8 cellular contexts compared by ENCODE assay signal in genomic region chr1:65068202-65069011, GRCh38.
DNase-seq lines count a peak whose midpoint lies in the region; ATAC-seq and TF ChIP-seq lines count a peak whose summit lies in the region.

No MANE protein-coding gene starts in this region.

- peak overlapping the region; percentile 98 to 100 (median 99) for H3K27ac ChIP-seq in thyroid gland

- peak; percentile 21 for TF ChIP-seq CTCF in chondrocyte (IDR thresholded peaks at IDR 0.05)
- TF ChIP-seq CTCF in thyroid gland (IDR thresholded peaks at IDR 0.05) = no peak

- peak; percentile 17 for DNase-seq in NCI-H146 (lab: John Stamatoyannopoulos, UW)
- no peak for DNase-seq in NCI-H146 treated with DMSO at 0.1 percent for 48 hours (lab: John Stamatoyannopoulos, UW; ENCODE audit: unreplicated experiment)
- DNase-seq in chondrocyte (ENCODE audit: low spot score) = no peak
- peak; percentile 71 for DNase-seq in medulla oblongata (ENCODE audit: extremely low spot score)
- DNase-seq in thyroid gland = peak; percentile 18 to 23
- no peak for DNase-seq in SK-N-DZ (ENCODE audit: low spot score)

- H3K9me3 ChIP-seq in thyroid gland = no peaks in the 10 kb centered on the region

- H3K4me3 ChIP-seq in thyroid gland (replicated peaks in 1 of 3) = peak overlapping the region; percentile 42 to 88 (median 77)

- no peaks in the 10 kb centered on the region for H3K9me3 Mint-ChIP-seq in chondrocyte (ENCODE audit: low read depth)

- peak; percentile 9 for ATAC-seq in HG02610 (IDR thresholded peaks at IDR 0.05; ENCODE audit: unreplicated experiment)

- peaks cover 13 to 20% of the 10 kb centered on the region in 2 donors for H3K4me1 ChIP-seq in thyroid gland

- no peaks in the 10 kb centered on the region for H3K36me3 Mint-ChIP-seq in chondrocyte (ENCODE audit: low read depth)

- H3K36me3 ChIP-seq in thyroid gland = no peaks in the 10 kb centered on the region

- H3K27me3 ChIP-seq in thyroid gland = no peaks in the 10 kb centered on the region

- peak overlapping the region; percentile 81 for H3K4me3 Mint-ChIP-seq in chondrocyte (ENCODE audit: unreplicated experiment)

- peaks cover 9% of the 10 kb centered on the region for H3K27me3 Mint-ChIP-seq in chondrocyte (ENCODE audit: low read depth)

- intact Hi-C loops in thyroid gland (cut with DNase I) = loop anchor here (5.0 to 10.0 kb wide), 2 partner anchors 101 to 136 kb away; partner anchors contain the start of gene JAK1

- H3K27ac Mint-ChIP-seq in chondrocyte (ENCODE audit: unreplicated experiment) = peak overlapping the region; percentile 91

- 3 to 4% methylated on average over 20 of the region's 20 CpGs for WGBS in thyroid gland, 2 donors

- peak; percentile 55; the same call in 1 of the 2 replicates for TF ChIP-seq POLR2A in Raji (IDR thresholded peaks at IDR 0.05; ENCODE audit: insufficient read depth, low read depth, low read length)
- TF ChIP-seq POLR2A in thyroid gland (IDR thresholded peaks at IDR 0.05) = no peak

- peaks cover 38% of the 10 kb centered on the region for H3K4me1 Mint-ChIP-seq in chondrocyte (ENCODE audit: low read depth)

Comparison
In these comparisons a context has a peak if more than half of its experiments do, and no peak if none do; other contexts are left out.
1. DNase-seq: peak in NCI-H146 (single experiment), medulla oblongata (single experiment) and thyroid gland (2 of 2); none in NCI-H146 treated with DMSO at 0.1 percent for 48 hours (single experiment), chondrocyte (single experiment) and SK-N-DZ (single experiment).